Comparison of ENCODE assay signal across 32 cellular contexts in genomic region chr5:126065061-126065460, GRCh38.
"Had no signal": no experiment of that assay in that cellular context is flagged by ENCODE, and none has a peak within 500 bp of the region (broad histone marks: within the 10 kb centered on the region; RNA-seq: fewer than 3 reads in every experiment).

No MANE protein-coding gene starts in this region.

- H3K27me3 ChIP-seq: adrenal gland, ascending aorta, body of pancreas, brain microvascular endothelial cell, breast epithelium, cardiac muscle cell had no signal

- H3K9me3 ChIP-seq: adrenal gland, ascending aorta, body of pancreas, breast epithelium had no signal

- ATAC-seq: activated naive CD4-positive, alpha-beta T cell treated with anti-CD3 and anti-CD28 coated beads, Interleukin-2, amount 50 U/mL, for 72 hours; activated naive CD8-positive, alpha-beta T cell treated with anti-CD3 and anti-CD28 coated beads, Interleukin-2, amount 50 U/mL, for 24 hours; activated T-cell treated with anti-CD3 and anti-CD28 coated beads, Interleukin-2, amount 50 U/mL, for 4 hours; activated T-cell treated with anti-CD3 and anti-CD28 coated beads, Interleukin-2, amount 50 U/mL, for 72 hours; activated T-helper 17 cell treated with anti-CD3 and anti-CD28 coated beads, Interleukin-2, amount 50 U/mL, for 72 hours; body of pancreas had no signal

- FAIRE-seq: astrocyte had no signal

- DNase-seq: activated effector memory CD4-positive, alpha-beta T cell treated with anti-CD3 and anti-CD28 coated beads, Interleukin-2, amount 50 U/mL, for 16 hours; activated effector memory CD4-positive, alpha-beta T cell treated with Interleukin-2 at 50 U/mL for 16 hours; activated gamma-delta T cell; activated gamma-delta T cell treated with Interleukin-2 at 50 U/mL for 16 hours; activated naive CD4-positive, alpha-beta T cell; activated naive CD4-positive, alpha-beta T cell treated with anti-CD3 and anti-CD28 coated beads for 36 hours; activated naive CD4-positive, alpha-beta T cell treated with anti-CD3 and anti-CD28 coated beads, Interleukin-2, amount 10 ng/mL, durations not matched to agents 7 days and 5 days; activated naive CD4-positive, alpha-beta T cell treated with anti-CD3 and anti-CD28 coated beads, Interleukin-2, amount 50 U/mL, for 16 hours; activated naive CD4-positive, alpha-beta T cell treated with Interleukin-2 at 50 U/mL for 16 hours; activated naive CD8-positive, alpha-beta T cell treated with anti-CD3 and anti-CD28 coated beads for 36 hours; activated naive CD8-positive, alpha-beta T cell treated with anti-CD3 and anti-CD28 coated beads, Interleukin-2, amount 10 ng/mL, durations not matched to agents 7 days and 5 days; activated naive CD8-positive, alpha-beta T cell treated with anti-CD3 and anti-CD28 coated beads, Interleukin-2, amount 50 U/mL, for 24 hours; activated T-cell treated with anti-CD3 and anti-CD28 coated beads, Interleukin-2, amount 50 U/mL, for 24 hours; activated T-cell treated with anti-CD3 and anti-CD28 coated beads, Interleukin-2, amount 50 U/mL, for 4 hours; activated T-cell treated with anti-CD3 and anti-CD28 coated beads, Interleukin-2, amount 50 U/mL, for 48 hours; activated T-cell treated with anti-CD3 and anti-CD28 coated beads, Interleukin-2, amount 50 U/mL, for 72 hours; adrenal gland; amniotic stem cell; amygdala; anterior cingulate cortex; aorta; body of pancreas; brain microvascular endothelial cell; caudate nucleus; central memory CD4-positive, alpha-beta T cell; cerebellar nuclear complex had no signal

- H3K4me3 ChIP-seq: adrenal gland, ascending aorta, body of pancreas, breast epithelium, cardiac muscle cell had no signal

- H3K27ac ChIP-seq: adrenal gland, ascending aorta, body of pancreas, brain microvascular endothelial cell, breast epithelium, cardiac muscle cell had no signal

- H3K4me1 ChIP-seq: adrenal gland, ascending aorta, body of pancreas, breast epithelium had no signal

- H3K36me3 ChIP-seq: adrenal gland, ascending aorta, brain microvascular endothelial cell, breast epithelium, cardiac muscle cell had no signal
